Comparison of ENCODE assay signal across 1 cellular context in genomic region chr13:110702591-110703526, GRCh38.
A peak's percentile ranks its signal among the peaks of the same experiment; 100 is the strongest.
TF ChIP-seq lines count a peak whose summit lies in the region.

No MANE protein-coding gene starts in this region.

TF ChIP-seq in HEK293, 187 proteins besides CTCF, POLR2A, EP300 and RAD21 (continued from another document and continues in another):
- TF ChIP-seq ZNF518A (tag by site-specific recombination; conservative IDR thresholded peaks at IDR 0.05; ENCODE audit: low read depth) (no peak), ZNF645 (tag by site-specific recombination; IDR thresholded peaks at IDR 0.05) (no peak), ZBTB21 (tag by site-specific recombination; IDR thresholded peaks at IDR 0.05) (no peak), ZNF292 (tag by site-specific recombination; IDR thresholded peaks at IDR 0.05; ENCODE audit: borderline replicate concordance, low read depth) (no peak), ZFP37 (tag by site-specific recombination; IDR thresholded peaks at IDR 0.05) (no peak), ZNF677 (tag by site-specific recombination; IDR thresholded peaks at IDR 0.05) (no peak), ZNF585B (tag by site-specific recombination; IDR thresholded peaks at IDR 0.05) (no peak), ZNF792 (tag by site-specific recombination; IDR thresholded peaks at IDR 0.05) (no peak), ZNF24 (tag by site-specific recombination; IDR thresholded peaks at IDR 0.05) (no peak), ZNF670 (tag by site-specific recombination; IDR thresholded peaks at IDR 0.05; ENCODE audit: low read depth) (no peak), ZNF626 (tag by site-specific recombination; IDR thresholded peaks at IDR 0.05) (no peak), ZBTB7A (tag by site-specific recombination; IDR thresholded peaks at IDR 0.05; ENCODE audit: low read depth) (no peak), OVOL3 (tag by site-specific recombination; IDR thresholded peaks at IDR 0.05) (no peak), ZNF302 (tag by site-specific recombination; IDR thresholded peaks at IDR 0.05; ENCODE audit: low read depth) (no peak), ZNF311 (tag by site-specific recombination; IDR thresholded peaks at IDR 0.05; ENCODE audit: borderline replicate concordance) (no peak), ZNF549 (tag by site-specific recombination; IDR thresholded peaks at IDR 0.05) (no peak), MYNN (tag by site-specific recombination; IDR thresholded peaks at IDR 0.05; ENCODE audit: borderline replicate concordance) (no peak), BCL6B (tag by site-specific recombination; IDR thresholded peaks at IDR 0.05) (no peak), ZSCAN18 (tag by site-specific recombination; IDR thresholded peaks at IDR 0.05) (no peak), ZNF658 (tag by site-specific recombination; IDR thresholded peaks at IDR 0.05) (no peak), ZNF341 (tag by site-specific recombination; IDR thresholded peaks at IDR 0.05; ENCODE audit: low read depth) (0 out of 2 replicates have a peak, but pooled peaks have one; percentile 29), ZNF335 (tag by site-specific recombination; conservative IDR thresholded peaks at IDR 0.05) (no peak), ZNF639 (tag by site-specific recombination; IDR thresholded peaks at IDR 0.05) (no peak), ZNF555 (tag by site-specific recombination; conservative IDR thresholded peaks at IDR 0.05) (no peak), KLF17 (tag by site-specific recombination; IDR thresholded peaks at IDR 0.05) (peak; percentile 46; the same call in 1 of the 2 replicates), TRIM28 (IDR thresholded peaks at IDR 0.05; ENCODE audit: borderline replicate concordance, low read length) (no peak), SCRT1 (tag by site-specific recombination; IDR thresholded peaks at IDR 0.05; ENCODE audit: borderline replicate concordance) (no peak), ZNF529 (tag by site-specific recombination; IDR thresholded peaks at IDR 0.05; ENCODE audit: insufficient replicate concordance) (no peak), ZNF423 (tag by site-specific recombination; IDR thresholded peaks at IDR 0.05) (no peak), PATZ1 (tag by site-specific recombination; IDR thresholded peaks at IDR 0.05) (no peak), ZSCAN5A (tag by site-specific recombination; IDR thresholded peaks at IDR 0.05) (no peak), ZNF274 (IDR thresholded peaks at IDR 0.05; ENCODE audit: low read length) (no peak), ZNF274 (tag by site-specific recombination; IDR thresholded peaks at IDR 0.05; ENCODE audit: borderline replicate concordance) (no peak), ZNF239 (tag by site-specific recombination; IDR thresholded peaks at IDR 0.05) (no peak), ZNF596 (tag by site-specific recombination; IDR thresholded peaks at IDR 0.05) (no peak), ZNF362 (tag by site-specific recombination; IDR thresholded peaks at IDR 0.05) (no peak), ZNF624 (tag by site-specific recombination; IDR thresholded peaks at IDR 0.05) (no peak), ZNF223 (tag by site-specific recombination; IDR thresholded peaks at IDR 0.05) (no peak), ZSCAN16 (tag by site-specific recombination; IDR thresholded peaks at IDR 0.05) (no peak)
